Comparison of ENCODE assay signal across 8 cellular contexts in the genomic region with DNA sequence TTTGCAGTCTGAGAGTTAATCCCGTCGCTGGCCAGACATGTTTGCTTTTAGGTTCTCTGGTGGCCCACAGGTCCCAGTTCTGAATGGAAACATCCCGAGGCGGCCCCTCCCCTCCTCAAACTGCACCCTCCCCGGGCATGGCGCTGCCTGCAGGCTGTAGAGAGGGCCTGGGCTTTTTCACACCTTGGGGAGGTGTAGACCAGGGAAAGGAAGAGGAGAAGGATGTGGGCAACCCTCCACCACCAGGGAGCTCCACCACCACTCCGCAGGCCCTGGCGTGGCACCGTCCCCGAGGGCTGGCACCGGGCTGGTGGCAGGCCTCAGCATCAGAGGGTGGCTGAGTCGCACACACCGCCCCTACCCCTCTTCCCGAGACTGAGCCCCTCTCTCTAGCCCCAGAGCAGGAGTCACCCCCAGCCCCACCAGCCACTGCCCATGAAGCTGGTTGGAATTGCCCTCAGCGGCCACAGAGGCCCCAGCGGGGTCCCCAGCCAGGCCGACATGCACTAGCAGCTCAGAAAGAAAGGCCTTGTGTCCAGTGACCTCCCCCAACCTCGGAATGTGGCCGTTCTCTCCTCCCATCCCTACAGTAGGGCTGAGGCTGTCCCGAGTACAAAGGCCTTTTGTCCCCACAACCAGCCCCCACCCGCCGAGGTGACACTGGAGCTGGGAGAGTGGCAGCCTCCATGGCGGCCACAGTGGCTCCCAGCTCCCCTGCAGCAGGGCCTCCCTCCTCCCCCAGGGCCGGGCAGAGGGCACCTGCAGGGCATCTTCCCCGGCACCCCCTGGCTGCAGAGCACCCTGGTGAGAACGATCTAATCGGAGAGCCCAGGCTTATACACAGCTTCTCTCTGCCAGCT. TPM values are rescaled to one million over a fixed set of nuclear protein-coding genes. Genes with fewer than 3 reads are reported as not detected.
A peak's percentile ranks its signal among the peaks of the same experiment; 100 is the strongest.
DNase-seq lines count a peak whose midpoint lies in the region; ATAC-seq, FAIRE-seq and TF ChIP-seq lines count a peak whose summit lies in the region.

No MANE protein-coding gene starts in this region.

- H3K4me1 ChIP-seq in HepG2 (ENCODE audit: insufficient read depth, low read length): peaks cover 48% of the 10 kb centered on the region

- peak; percentile 33 for TF ChIP-seq CTCF in GM12864 (IDR thresholded peaks at IDR 0.05; ENCODE audit: low read depth, low read length, missing control alignments)
- TF ChIP-seq CTCF in brain microvascular endothelial cell (IDR thresholded peaks at IDR 0.05; ENCODE audit: low read depth, low read length, missing control alignments): peak; percentile 61
- peak; percentile 65 for TF ChIP-seq CTCF in HepG2 (CRISPR knock-in tag; IDR thresholded peaks at IDR 0.05)

- 0% methylated on average over 9 of the region's 27 CpGs for WGBS in HepG2 (ENCODE audit: low lambda C conversion rate)

- FAIRE-seq in RCC 7860 (lab: Jason Lieb, UNC) (no peak), HepG2 (lab: Jason Lieb, UNC) (no peak)

- no peak; the same call in none of the 2 replicates for TF ChIP-seq RAD21 in HepG2 (CRISPR knock-in tag; IDR thresholded peaks at IDR 0.05)

- H3K79me2 ChIP-seq in HepG2 (ENCODE audit: insufficient read depth, low read length): no peaks in the 10 kb centered on the region

- H3K36me3 ChIP-seq in brain microvascular endothelial cell (replicated peaks) (no peaks in the 10 kb centered on the region), HepG2 (replicated peaks in 1 of 2; ENCODE audit: control insufficient read depth in 1 of 2, insufficient read depth in 2 of 2, low read length in 2 of 2) (no peaks in the 10 kb centered on the region)

- no peak overlapping the region for H2AFZ ChIP-seq in HepG2 (ENCODE audit: low read length)

- H3K9me3 ChIP-seq in HepG2 (ENCODE audit: low read length): no peaks in the 10 kb centered on the region

- DNase-seq in GM12864 (ENCODE audit: low read depth) (no peak), RCC 7860 (ENCODE audit: low spot score) (peak; percentile 16), brain microvascular endothelial cell (no peak), HepG2 (ENCODE audit: low spot score) (peak; percentile 96), superior temporal gyrus (ENCODE audit: extremely low spot score) (peak; percentile 93), NCI-H226 (no peak)

- H3K9ac ChIP-seq in HepG2 (ENCODE audit: insufficient read depth, low read depth, low read length): peak overlapping the region; percentile 88

- no peak overlapping the region for H3K4me3 ChIP-seq in GM12864 (ENCODE audit: low read depth, low read length)
- no peak overlapping the region for H3K4me3 ChIP-seq in brain microvascular endothelial cell (ENCODE audit: low read depth, low read length)
- H3K4me3 ChIP-seq in HepG2 (replicated peaks in 1 of 3; ENCODE audit: insufficient read depth in 1 of 3, low read depth in 2 of 3, low read length in 3 of 3): peak overlapping the region; percentile 29 to 69 (median 53); a peak in 5 of 6 replicates

- H3K27me3 ChIP-seq in brain microvascular endothelial cell (replicated peaks) (no peaks in the 10 kb centered on the region), HepG2 (ENCODE audit: control insufficient read depth in 1 of 2, insufficient read depth in 2 of 2, low read length in 2 of 2) (peaks cover 0 to 1% of the 10 kb centered on the region in 2 experiments; a peak in 1 of 5 replicates)

- POLR2A ChIA-PET in HepG2 (lab: Yijun Ruan, JAX): interaction anchor here (0.8 to 3.7 kb wide), 24 partner anchors 8 to 826 kb away, joined by 3 to 179 read pairs (median 6); partner anchors contain the start of genes CDCA4, CLBA1, INF2 and SIVA1

- TSS peak; percentile 97 for BruUV-seq in HepG2 (replicated peaks; lab: Mats Ljungman, UMichigan)

- TF ChIP-seq POLR2A in HepG2 (IDR thresholded peaks at IDR 0.05; ENCODE audit: insufficient read depth in 1 of 2, low read depth in 2 of 2, low read length in 2 of 2): peak; percentile 77 to 88

- H3K4me2 ChIP-seq in HepG2 (ENCODE audit: low read depth, low read length): peak overlapping the region; percentile 88

- TF ChIP-seq EP300 in HepG2 (IDR thresholded peaks at IDR 0.05; ENCODE audit: low read depth in 2 of 2, low read length in 2 of 2) (peak; percentile 74 to 87; a peak in 3 of 4 replicates), HepG2 (CRISPR knock-in tag; IDR thresholded peaks at IDR 0.05; ENCODE audit: borderline replicate concordance) (peak; percentile 80)

- ATAC-seq in HepG2 (peak; percentile 90), GM21381 (IDR thresholded peaks at IDR 0.05; ENCODE audit: unreplicated experiment) (no peak), GM19035 (IDR thresholded peaks at IDR 0.05; ENCODE audit: unreplicated experiment) (no peak)

- no peaks in the 10 kb centered on the region for H4K20me1 ChIP-seq in HepG2 (ENCODE audit: insufficient read depth, low read length)

- CTCF ChIA-PET in HepG2 (lab: Yijun Ruan, JAX; ENCODE audit: low intra/inter-chr PET ratio, low total read pairs): interaction anchor here (0.8 to 1.7 kb wide), 4 partner anchors 16 to 43 kb away, joined by 3 to 5 read pairs (median 4); no protein-coding TSS in a partner anchor

- no peak overlapping the region for H3K27ac ChIP-seq in brain microvascular endothelial cell
- H3K27ac ChIP-seq in HepG2 (ENCODE audit: extremely low read length, insufficient read depth, low read length): peak overlapping the region; percentile 97

- in situ Hi-C loops in brain microvascular endothelial cell (cut with HindIII; ENCODE audit: low pct_ligation_motif_present, low sequenced_read_pairs): no loop called here
- in situ Hi-C loops in HepG2 (cut with HindIII; ENCODE audit: extremely low pct_ligation_motif_present, low pct_unique_long_range_greater_than_20kb): no loop called here

- intact Hi-C loops in HepG2 (cut with micrococcal nuclease; ENCODE audit: unreplicated experiment): loop anchor here (1.0 kb wide), 1 partner anchor 10 kb away; no protein-coding TSS in a partner anchor

TF ChIP-seq in HepG2, 621 proteins besides CTCF, POLR2A, EP300 and RAD21 (continues in another document):
- TF ChIP-seq TGIF2 (CRISPR knock-in tag; IDR thresholded peaks at IDR 0.05): peak; percentile 63; the same call in 1 of the 2 replicates
- TF ChIP-seq ZNF337 (CRISPR knock-in tag; IDR thresholded peaks at IDR 0.05; ENCODE audit: borderline replicate concordance, low read depth): 0 out of 2 replicates have a peak, but pooled peaks have one; percentile 22
- TF ChIP-seq ZNF331 (CRISPR knock-in tag; IDR thresholded peaks at IDR 0.05): peak; percentile 76
- peak; percentile 81; the same call in 1 of the 2 replicates for TF ChIP-seq ZNF556 (CRISPR knock-in tag; IDR thresholded peaks at IDR 0.05; ENCODE audit: borderline replicate concordance)
- no peak for TF ChIP-seq HNRNPUL1 (IDR thresholded peaks at IDR 0.05; ENCODE audit: low read depth, low read length)
- TF ChIP-seq YY1 (IDR thresholded peaks at IDR 0.05; ENCODE audit: insufficient read depth, insufficient replicate concordance, low read depth, low read length): peak; percentile 91

RNA-seq across cellular contexts. Expression of gene INF2, which starts 23.5 kb away (rescaled TPM):
- total RNA-seq in HepG2 (2016; rRNA removed; fragmentation: Illumina TruSeq; extraction: Trizol): 16.4 and 18.1 TPM in 2 replicates
- 11.2 and 14.6 TPM in 2 replicates for total RNA-seq in HepG2 (2016; cell fraction: cytosol; rRNA removed; fragmentation: Illumina TruSeq; extraction: Trizol; ENCODE audit: low read depth)
- 17.0 and 18.3 TPM in 2 replicates for total RNA-seq in HepG2 (2016; cell fraction: insoluble cytoplasmic fraction; rRNA removed; fragmentation: Illumina TruSeq; extraction: Trizol)
- total RNA-seq in HepG2 (2016; cell fraction: membrane; rRNA removed; fragmentation: Illumina TruSeq; extraction: Trizol): 23.4 and 24.7 TPM in 2 replicates
- 17.7 and 25.0 TPM in 2 replicates for total RNA-seq in HepG2 (2016; cell fraction: nucleus; rRNA removed; fragmentation: Illumina TruSeq; extraction: Trizol)
- polyA plus RNA-seq in HepG2 (2011; rRNA removed): 26.4 and 33.4 TPM in 2 replicates
- polyA plus RNA-seq in HepG2 (2011; cell fraction: cytosol; rRNA removed): 14.8 and 26.4 TPM in 2 replicates
- polyA plus RNA-seq in HepG2 (2011; cell fraction: nucleus; rRNA removed): 229 and 296 TPM in 2 replicates
- polyA plus RNA-seq in HepG2 (2012): 28.4 and 33.9 TPM in 2 replicates
- 13.6 and 14.2 TPM in 2 replicates for polyA plus RNA-seq in HepG2 (2016; cell fraction: cytosol; fragmentation: Illumina TruSeq; extraction: Trizol; ENCODE audit: low read depth)
- polyA plus RNA-seq in HepG2 (2016; cell fraction: insoluble cytoplasmic fraction; fragmentation: Illumina TruSeq; extraction: Trizol; ENCODE audit: low read depth): 20.2 and 25.5 TPM in 2 replicates
- polyA plus RNA-seq in HepG2 (2016; cell fraction: membrane; fragmentation: Illumina TruSeq; extraction: Trizol; ENCODE audit: low read depth): 17.5 and 20.7 TPM in 2 replicates
- 61.5 and 67.7 TPM in 2 replicates for polyA plus RNA-seq in HepG2 (2016; cell fraction: nucleus; fragmentation: Illumina TruSeq; extraction: Trizol; ENCODE audit: insufficient read depth, low read depth)
- 34.0 and 46.7 TPM in 2 replicates for polyA minus RNA-seq in HepG2 (2011; rRNA and poly(A)+ RNA removed; ENCODE audit: low replicate concordance)
- 23.8 and 25.1 TPM in 2 replicates for polyA minus RNA-seq in HepG2 (2011; cell fraction: cytosol; rRNA and poly(A)+ RNA removed)
- 29.2 and 32.3 TPM in 2 replicates for polyA minus RNA-seq in HepG2 (2011; cell fraction: nucleus; rRNA and poly(A)+ RNA removed)

RNA-seq across cellular contexts. Expression of gene ADSS1, which starts 58.1 kb away (rescaled TPM):
- 0.98 and 1.0 TPM in 2 replicates for total RNA-seq in HepG2 (2016; rRNA removed; fragmentation: Illumina TruSeq; extraction: Trizol)
- total RNA-seq in HepG2 (2016; cell fraction: cytosol; rRNA removed; fragmentation: Illumina TruSeq; extraction: Trizol; ENCODE audit: low read depth): 0.81 and 1.1 TPM in 2 replicates
- 0.56 and 1.3 TPM in 2 replicates for total RNA-seq in HepG2 (2016; cell fraction: insoluble cytoplasmic fraction; rRNA removed; fragmentation: Illumina TruSeq; extraction: Trizol)
- 1.6 and 1.9 TPM in 2 replicates for total RNA-seq in HepG2 (2016; cell fraction: membrane; rRNA removed; fragmentation: Illumina TruSeq; extraction: Trizol)
- total RNA-seq in HepG2 (2016; cell fraction: nucleus; rRNA removed; fragmentation: Illumina TruSeq; extraction: Trizol): 1.3 and 1.5 TPM in 2 replicates
- 36.7 and 45.2 TPM in 2 replicates for polyA plus RNA-seq in HepG2 (2011; rRNA removed)
- 20.7 and 22.4 TPM in 2 replicates for polyA plus RNA-seq in HepG2 (2011; cell fraction: cytosol; rRNA removed)
- polyA plus RNA-seq in HepG2 (2011; cell fraction: nucleus; rRNA removed): 219 and 230 TPM in 2 replicates
- 37.3 and 46.9 TPM in 2 replicates for polyA plus RNA-seq in HepG2 (2012)
- 0.70 and 1.5 TPM in 2 replicates for polyA plus RNA-seq in HepG2 (2016; cell fraction: cytosol; fragmentation: Illumina TruSeq; extraction: Trizol; ENCODE audit: low read depth)
- 1.3 and 2.2 TPM in 2 replicates for polyA plus RNA-seq in HepG2 (2016; cell fraction: insoluble cytoplasmic fraction; fragmentation: Illumina TruSeq; extraction: Trizol; ENCODE audit: low read depth)
- 1.5 and 2.0 TPM in 2 replicates for polyA plus RNA-seq in HepG2 (2016; cell fraction: membrane; fragmentation: Illumina TruSeq; extraction: Trizol; ENCODE audit: low read depth)
- 3.7 and 4.4 TPM in 2 replicates for polyA plus RNA-seq in HepG2 (2016; cell fraction: nucleus; fragmentation: Illumina TruSeq; extraction: Trizol; ENCODE audit: insufficient read depth, low read depth)
- polyA minus RNA-seq in HepG2 (2011; rRNA and poly(A)+ RNA removed; ENCODE audit: low replicate concordance): 12.3 and 14.1 TPM in 2 replicates
- polyA minus RNA-seq in HepG2 (2011; cell fraction: cytosol; rRNA and poly(A)+ RNA removed): 6.8 and 7.6 TPM in 2 replicates
- polyA minus RNA-seq in HepG2 (2011; cell fraction: nucleus; rRNA and poly(A)+ RNA removed): 30.6 and 31.2 TPM in 2 replicates

Comparison
In these comparisons a context has a peak if more than half of its experiments do, and no peak if none do; other contexts are left out.
1. DNase-seq: peak in RCC 7860 (single experiment), HepG2 (single experiment) and superior temporal gyrus (single experiment); none in GM12864 (single experiment), brain microvascular endothelial cell (single experiment) and NCI-H226 (single experiment).
2. H3K4me3 ChIP-seq: peak in HepG2 (3 of 3); none in GM12864 (single experiment) and brain microvascular endothelial cell (single experiment).
3. Peak in every context shown above with its lines, with median percentiles within 50 percentile points of each other: CTCF ChIP-seq.